9 cellular contexts compared by ENCODE assay signal in genomic region chr11:534197-534591, GRCh38. TPM values are rescaled to one million over a fixed set of nuclear protein-coding genes. Genes with fewer than 3 reads are reported as not detected.
DNase-seq lines count a peak whose midpoint lies in the region; ATAC-seq and TF ChIP-seq lines count a peak whose summit lies in the region.
"Had no signal": no experiment of that assay in that cellular context is flagged by ENCODE, and none has a peak within 500 bp of the region (broad histone marks: within the 10 kb centered on the region; RNA-seq: fewer than 3 reads in every experiment).

No MANE protein-coding gene starts in this region.

- H3K36me3 ChIP-seq in DND-41 (ENCODE audit: insufficient read depth, low read length) (peaks cover 35% of the 10 kb centered on the region), psoas muscle (ENCODE audit: insufficient read depth in 1 of 2, low read depth in 1 of 2) (peaks cover 0 to 29% of the 10 kb centered on the region in 2 donors)

- peak overlapping the region; percentile 98 for H3K4me2 ChIP-seq in DND-41 (ENCODE audit: insufficient read depth, low read length)

- no peaks in the 10 kb centered on the region for H3K9me3 Mint-ChIP-seq in T-cell

- H4K20me1 ChIP-seq in DND-41 (ENCODE audit: insufficient read depth, low read length), result peaks cover 36% of the 10 kb centered on the region

- TF ChIP-seq CTCF in DND-41 (IDR thresholded peaks at IDR 0.05; ENCODE audit: borderline replicate concordance, extremely low read depth, low read length, poor library complexity, severe bottlenecking) (no peak), fibroblast of the aortic adventitia (IDR thresholded peaks at IDR 0.05; ENCODE audit: insufficient read depth, low read length) (no peak), psoas muscle (IDR thresholded peaks at IDR 0.05) (no peak)

- no peak overlapping the region for H3K27ac Mint-ChIP-seq in T-cell

- H3K9ac ChIP-seq in DND-41 (ENCODE audit: low read depth, low read length), result peak overlapping the region; percentile 88

- H3K4me3 Mint-ChIP-seq in T-cell, result peak overlapping the region; percentile 64 to 69 (median 68)

- H2AFZ ChIP-seq in DND-41 (ENCODE audit: low read depth, low read length), result no peak overlapping the region

- H3K36me3 Mint-ChIP-seq in T-cell, result peaks cover 6% of the 10 kb centered on the region

- DNase-seq in DND-41 (no peak), T-cell (no peak), fibroblast of the aortic adventitia (ENCODE audit: low read depth) (no peak), psoas muscle (no peak), NCI-H69 (lab: John Stamatoyannopoulos, UW) (no peak)
- DNase-seq: SW 1271 had no signal

- POLR2A ChIA-PET in T-cell (lab: Charles Lee), result no interaction called here

- no peaks in the 10 kb centered on the region for H3K27me3 Mint-ChIP-seq in T-cell

- intact Hi-C loops in psoas muscle (cut with DNase I), result no loop called here

- peaks cover 41% of the 10 kb centered on the region for H3K4me1 ChIP-seq in DND-41 (ENCODE audit: insufficient read depth, low read length)
- peaks cover 34% of the 10 kb centered on the region for H3K4me1 ChIP-seq in psoas muscle

- CTCF ChIA-PET in T-cell (lab: Charles Lee), result interaction anchor here in 1 of 2 donors (1.2 kb wide), 1 partner anchor 15 kb away, joined by 3 read pairs; no protein-coding TSS in a partner anchor

- peaks cover 18% of the 10 kb centered on the region for H3K79me2 ChIP-seq in DND-41 (ENCODE audit: insufficient read depth, low read length)

- H3K4me1 Mint-ChIP-seq in T-cell, result peaks cover 5 to 29% (median 23%) of the 10 kb centered on the region in 3 donors

- no peaks in the 10 kb centered on the region for H3K9me3 ChIP-seq in DND-41 (ENCODE audit: insufficient read depth, low read length, severe bottlenecking)
- no peaks in the 10 kb centered on the region for H3K9me3 ChIP-seq in psoas muscle

- WGBS in psoas muscle, 3 donors, result 65 to 76% (median 71%) methylated on average over 19 of the region's 19 CpGs

- H3K27me3 ChIP-seq in DND-41 (ENCODE audit: insufficient read depth, low read length, poor library complexity) (no peaks in the 10 kb centered on the region), psoas muscle (ENCODE audit: insufficient read depth in 3 of 3, low read length in 2 of 3) (peaks cover 0 to 11% (median 0%) of the 10 kb centered on the region in 3 donors)

- H3K27ac ChIP-seq in DND-41 (ENCODE audit: low read length) (peak overlapping the region; percentile 70), psoas muscle (peak overlapping the region; percentile 90)

- no peak for ATAC-seq in DND-41 (ENCODE audit: insufficient read depth, low read depth)
- no peak for ATAC-seq in T-cell (replicated peaks in 1 of 4)
- no peak for ATAC-seq in psoas muscle
- ATAC-seq in HG03159 (IDR thresholded peaks at IDR 0.05; ENCODE audit: unreplicated experiment), result no peak
- no peak for ATAC-seq in HG02610 (IDR thresholded peaks at IDR 0.05; ENCODE audit: unreplicated experiment)
- ATAC-seq in HG03097 (IDR thresholded peaks at IDR 0.05; ENCODE audit: low FRiP score, unreplicated experiment), result no peak

- peak overlapping the region; percentile 96 to 98; a peak in 3 of 4 replicates for H3K4me3 ChIP-seq in DND-41 (ENCODE audit: low read depth in 1 of 2, low read length in 2 of 2)
- H3K4me3 ChIP-seq in fibroblast of the aortic adventitia (ENCODE audit: low read depth, low read length), result peak overlapping the region; percentile 79
- peak overlapping the region; percentile 73 for H3K4me3 ChIP-seq in psoas muscle

RNA-seq across cellular contexts. Expression of gene HRAS, which starts 1.2 kb away (rescaled TPM):
- 10 to 100 TPM; 27.6 to 53.4 (median 47.6) TPM for total RNA-seq in T-cell
- total RNA-seq in fibroblast of the aortic adventitia (ENCODE audit: low replicate concordance), result 34.6 and 44.4 TPM in 2 replicates
- total RNA-seq in psoas muscle, result 10 to 100 TPM; 43.6 to 74.7 (median 53.9) TPM
- polyA plus RNA-seq in psoas muscle, result 10 to 100 TPM; 53.9 to 76.2 (median 66.3) TPM

RNA-seq across cellular contexts. Expression of gene LRRC56, which starts 3.1 kb away (rescaled TPM):
- 1 to 10 TPM; 3.4 to 6.1 (median 5.6) TPM for total RNA-seq in T-cell
- total RNA-seq in fibroblast of the aortic adventitia (ENCODE audit: low replicate concordance), result 0.45 and 1.2 TPM in 2 replicates
- under 1 TPM; 0.30 to 0.84 (median 0.55) TPM for total RNA-seq in psoas muscle
- polyA plus RNA-seq in psoas muscle, result under 1 TPM in 2 of 3 donors, not detected in 1; 0.39 to 0.61 TPM

RNA-seq across cellular contexts. Expression of gene LMNTD2, which starts 26.3 kb away (rescaled TPM):
- 10 to 100 TPM in 1 of 5 donors, 1 to 10 TPM in 4; 5.1 to 13.4 (median 8.8) TPM for total RNA-seq in T-cell
- 0.36 TPM in 1 of 2 replicates, not detected in the other for total RNA-seq in fibroblast of the aortic adventitia (ENCODE audit: low replicate concordance)
- under 1 TPM in 2 of 4 donors, not detected in 2; 0.25 to 0.27 TPM for total RNA-seq in psoas muscle
- under 1 TPM; 0.04 to 0.12 (median 0.09) TPM for polyA plus RNA-seq in psoas muscle

RNA-seq across cellular contexts. Expression of gene RASSF7, which starts 26.6 kb away (rescaled TPM):
- total RNA-seq in T-cell, result 10 to 100 TPM; 23.2 to 68.4 (median 63.4) TPM
- total RNA-seq in fibroblast of the aortic adventitia (ENCODE audit: low replicate concordance), result 1.6 and 2.5 TPM in 2 replicates
- 1 to 10 TPM in 1 of 4 donors, under 1 TPM in 2, not detected in 1; 0.78 to 1.2 (median 0.84) TPM for total RNA-seq in psoas muscle
- 1 to 10 TPM in 1 of 3 donors, under 1 TPM in 2; 0.65 to 1.4 (median 1.00) TPM for polyA plus RNA-seq in psoas muscle

RNA-seq across cellular contexts. Expression of gene RNH1, which starts 27.2 kb away (rescaled TPM):
- total RNA-seq in T-cell, result 100 to 1,000 TPM; 126 to 141 (median 131) TPM
- 388 and 436 TPM in 2 replicates for total RNA-seq in fibroblast of the aortic adventitia (ENCODE audit: low replicate concordance)
- 100 to 1,000 TPM; 103 to 145 (median 113) TPM for total RNA-seq in psoas muscle
- 100 to 1,000 TPM; 105 to 181 (median 105) TPM for polyA plus RNA-seq in psoas muscle
